ENCODE assay signal across 8 cellular contexts in the genomic region with DNA sequence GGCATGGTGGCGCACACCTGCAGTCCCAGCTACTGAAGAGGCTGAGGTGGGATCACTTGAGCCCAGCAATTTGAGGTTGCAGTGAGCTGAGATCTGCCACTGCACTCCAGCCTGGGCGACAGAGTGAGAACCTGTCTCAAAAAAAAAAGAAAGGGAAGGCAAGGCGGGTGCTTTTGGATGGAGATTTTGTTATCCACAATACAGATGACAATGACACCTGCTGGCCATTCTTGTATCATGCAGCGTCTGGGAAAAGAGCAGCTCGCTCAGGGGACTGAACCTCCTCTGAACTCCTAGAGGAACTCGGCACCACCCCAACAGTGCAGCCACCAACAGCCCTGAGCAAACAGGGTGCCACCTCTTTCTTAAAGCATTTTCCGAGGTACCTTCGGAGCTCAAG. TPM values are rescaled to one million over a fixed set of nuclear protein-coding genes. Genes with fewer than 3 reads are reported as not detected.
DNase-seq lines count a peak whose midpoint lies in the region; ATAC-seq and TF ChIP-seq lines count a peak whose summit lies in the region.

No MANE protein-coding gene starts in this region.

- no peaks in the 10 kb centered on the region for H3K27me3 Mint-ChIP-seq in CD4-positive, alpha-beta memory T cell

- H2AFZ ChIP-seq in SK-N-SH (ENCODE audit: low read depth): no peak overlapping the region

- no peak overlapping the region for H3K4me2 ChIP-seq in SK-N-SH

- POLR2A ChIA-PET in CD4-positive, alpha-beta memory T cell (lab: Charles Lee; ENCODE audit: partially characterized antibody): interaction anchor here (0.7 kb wide), 1 partner anchor 273 kb away, joined by 3 read pairs; no protein-coding TSS in a partner anchor
- POLR2A ChIA-PET in SK-N-SH (lab: Yijun Ruan, JAX): no interaction called here

- H3K9ac ChIP-seq in SK-N-SH: no peak overlapping the region

- H3K9me3 Mint-ChIP-seq in CD4-positive, alpha-beta memory T cell: no peaks in the 10 kb centered on the region

- no peak overlapping the region for H3K4me3 ChIP-seq in CD4-positive, alpha-beta memory T cell (ENCODE audit: low read length in 2 of 2)
- H3K4me3 ChIP-seq in SK-N-SH (ENCODE audit: low read depth in 2 of 2, low read length in 1 of 2) (no peak overlapping the region; a peak in 1 of 4 replicates), epithelial cell of proximal tubule (ENCODE audit: low read depth, low read length) (no peak overlapping the region), neutrophil (ENCODE audit: low read depth in 1 of 2, low read length in 1 of 2) (no peak overlapping the region)

- TF ChIP-seq RAD21 in SK-N-SH (IDR thresholded peaks at IDR 0.05; ENCODE audit: low read length): peak; percentile 69

- no peaks in the 10 kb centered on the region for H4K20me1 ChIP-seq in SK-N-SH (ENCODE audit: insufficient read depth)

- TF ChIP-seq EP300 in SK-N-SH (IDR thresholded peaks at IDR 0.05; ENCODE audit: borderline replicate concordance in 1 of 2, low read depth in 1 of 2, low read length in 1 of 2): no peak

- H3K4me1 ChIP-seq in CD4-positive, alpha-beta memory T cell (ENCODE audit: insufficient read depth, low read length): no peaks in the 10 kb centered on the region
- no peaks in the 10 kb centered on the region for H3K4me1 ChIP-seq in SK-N-SH (ENCODE audit: control insufficient read depth in 1 of 2, insufficient read depth in 2 of 2, low read depth in 1 of 2, low read length in 1 of 2)
- no peaks in the 10 kb centered on the region for H3K4me1 ChIP-seq in neutrophil (ENCODE audit: control insufficient read depth in 1 of 2, insufficient read depth in 1 of 2, low read depth in 1 of 2, low read length in 1 of 2)

- H3K27ac ChIP-seq in CD4-positive, alpha-beta memory T cell (ENCODE audit: low read depth, low read length): no peak overlapping the region
- H3K27ac ChIP-seq in SK-N-SH (ENCODE audit: low read depth in 2 of 2, low read length in 1 of 2) (no peak overlapping the region), neutrophil (no peak overlapping the region)

- peaks cover 44% of the 10 kb centered on the region for H3K36me3 ChIP-seq in CD4-positive, alpha-beta memory T cell (ENCODE audit: insufficient read depth, low read length)
- peaks cover 2 to 17% of the 10 kb centered on the region in 2 experiments for H3K36me3 ChIP-seq in SK-N-SH (replicated peaks in 1 of 2; ENCODE audit: control insufficient read depth in 1 of 2, insufficient read depth in 2 of 2, low read length in 1 of 2)
- peaks cover 69% of the 10 kb centered on the region for H3K36me3 ChIP-seq in neutrophil

- DNase-seq in CD4-positive, alpha-beta memory T cell: peak in 4 of 5 donors; percentile 22 to 42 (median 35)
- DNase-seq in HCEC 1CT: peak; percentile 46
- peak; percentile 62 for DNase-seq in SK-N-SH
- no peak for DNase-seq in epithelial cell of proximal tubule (ENCODE audit: low read depth)
- no peak for DNase-seq in NCI-H2029 treated with DMSO at 0.1 percent for 48 hours (lab: John Stamatoyannopoulos, UW)
- no peak for DNase-seq in activated gamma-delta T cell (lab: John Stamatoyannopoulos, UW)

- intact Hi-C loops in CD4-positive, alpha-beta memory T cell (cut with micrococcal nuclease): loop anchor here (2.0 kb wide), 1 partner anchor 274 kb away; no protein-coding TSS in a partner anchor

- H3K27me3 ChIP-seq in CD4-positive, alpha-beta memory T cell (ENCODE audit: insufficient read depth, low read length): no peaks in the 10 kb centered on the region
- no peaks in the 10 kb centered on the region for H3K27me3 ChIP-seq in SK-N-SH (ENCODE audit: insufficient read depth)
- no peaks in the 10 kb centered on the region for H3K27me3 ChIP-seq in neutrophil

- H3K9me2 ChIP-seq in SK-N-SH: no peaks in the 10 kb centered on the region

- H3K27ac Mint-ChIP-seq in CD4-positive, alpha-beta memory T cell: peak overlapping the region in 2 of 7 donors; percentile 29 to 46

- no peaks in the 10 kb centered on the region for H3K9me3 ChIP-seq in CD4-positive, alpha-beta memory T cell (ENCODE audit: control insufficient read depth in 1 of 2, low read length in 2 of 2)
- no peaks in the 10 kb centered on the region for H3K9me3 ChIP-seq in SK-N-SH
- no peaks in the 10 kb centered on the region for H3K9me3 ChIP-seq in neutrophil

- WGBS in SK-N-SH (ENCODE audit: low lambda C conversion rate): 76% methylated on average over 8 of the region's 8 CpGs

- peaks cover 45 to 62% of the 10 kb centered on the region in 2 donors for H3K36me3 Mint-ChIP-seq in CD4-positive, alpha-beta memory T cell

- no peak for ATAC-seq in HG03460 (IDR thresholded peaks at IDR 0.05; ENCODE audit: unreplicated experiment)

- no peaks in the 10 kb centered on the region for H3K4me1 Mint-ChIP-seq in CD4-positive, alpha-beta memory T cell

- CTCF ChIA-PET in CD4-positive, alpha-beta memory T cell (lab: Charles Lee; ENCODE audit: partially characterized antibody): interaction anchor here (0.6 to 2.2 kb wide), 9 partner anchors 11 to 535 kb away, joined by 3 to 45 read pairs (median 3); no protein-coding TSS in a partner anchor
- CTCF ChIA-PET in SK-N-SH (lab: Yijun Ruan, JAX): interaction anchor here (0.6 to 2.2 kb wide), 30 partner anchors 9 to 365 kb away, joined by 3 to 28 read pairs (median 4); partner anchors contain the start of genes MRPL34 and SIN3B

- H3K4me3 Mint-ChIP-seq in CD4-positive, alpha-beta memory T cell: no peak overlapping the region

- no peaks in the 10 kb centered on the region for H3K79me2 ChIP-seq in SK-N-SH (ENCODE audit: insufficient read depth)

- TF ChIP-seq CTCF in SK-N-SH (IDR thresholded peaks at IDR 0.05) (peak; percentile 66), epithelial cell of proximal tubule (conservative IDR thresholded peaks at IDR 0.05; ENCODE audit: low read depth, low read length) (peak; percentile 72), neutrophil (IDR thresholded peaks at IDR 0.05) (peak; percentile 39)

- H3F3A ChIP-seq in SK-N-SH (replicated peaks; ENCODE audit: insufficient read depth): no peaks in the 10 kb centered on the region

TF ChIP-seq in SK-N-SH, 30 proteins besides CTCF, POLR2A, EP300 and RAD21:
- TF ChIP-seq ELF1 (IDR thresholded peaks at IDR 0.05): no peak
- no peak for TF ChIP-seq MXI1 (IDR thresholded peaks at IDR 0.05; ENCODE audit: low read depth, low read length)
- no peak for TF ChIP-seq RCOR1 (IDR thresholded peaks at IDR 0.05; ENCODE audit: low read length)
- TF ChIP-seq SMC3 (IDR thresholded peaks at IDR 0.05; ENCODE audit: low read depth, low read length): peak; percentile 64
- TF ChIP-seq, protein P1, sequence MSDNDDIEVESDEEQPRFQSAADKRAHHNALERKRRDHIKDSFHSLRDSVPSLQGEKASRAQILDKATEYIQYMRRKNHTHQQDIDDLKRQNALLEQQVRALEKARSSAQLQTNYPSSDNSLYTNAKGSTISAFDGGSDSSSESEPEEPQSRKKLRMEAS (IDR thresholded peaks at IDR 0.05; ENCODE audit: low read depth): no peak
- no peak for TF ChIP-seq TEAD4 (IDR thresholded peaks at IDR 0.05; ENCODE audit: borderline replicate concordance, insufficient read depth)

RNA-seq across cellular contexts. Expression of gene HAUS8, which starts 22.8 kb away (rescaled TPM):
- total RNA-seq in CD4-positive, alpha-beta memory T cell: 10 to 100 TPM; 20.0 to 20.9 TPM
- polyA plus RNA-seq in CD4-positive, alpha-beta memory T cell: 10 to 100 TPM in 1 of 2 donors, 1 to 10 TPM in 1; 5.7 to 11.2 TPM
- polyA plus RNA-seq in SK-N-SH (2012; rRNA removed): 7.4 and 9.6 TPM in 2 replicates
- polyA plus RNA-seq in SK-N-SH (2012; cell fraction: cytosol; rRNA removed): 7.0 and 8.5 TPM in 2 replicates
- 12.9 and 16.9 TPM in 2 replicates for polyA plus RNA-seq in SK-N-SH (2012; cell fraction: nucleus; rRNA removed)
- 20.5 and 25.5 TPM in 2 replicates for total RNA-seq in epithelial cell of proximal tubule

RNA-seq across cellular contexts. Expression of gene MYO9B, which starts 23.1 kb away (rescaled TPM):
- total RNA-seq in CD4-positive, alpha-beta memory T cell: 100 to 1,000 TPM; 176 to 181 TPM
- 10 to 100 TPM in 1 of 2 donors, 1 to 10 TPM in 1; 1.3 to 25.8 TPM for polyA plus RNA-seq in CD4-positive, alpha-beta memory T cell
- polyA plus RNA-seq in SK-N-SH (2012; rRNA removed): 28.4 and 37.6 TPM in 2 replicates
- polyA plus RNA-seq in SK-N-SH (2012; cell fraction: cytosol; rRNA removed): 15.1 and 22.1 TPM in 2 replicates
- polyA plus RNA-seq in SK-N-SH (2012; cell fraction: nucleus; rRNA removed): 120 and 128 TPM in 2 replicates
- 53.9 and 55.9 TPM in 2 replicates for total RNA-seq in epithelial cell of proximal tubule

RNA-seq across cellular contexts. Expression of gene CPAMD8, which starts 25.8 kb away (rescaled TPM):
- total RNA-seq in CD4-positive, alpha-beta memory T cell: 1 to 10 TPM; 2.0 to 3.0 TPM
- under 1 TPM; 0.88 to 0.96 TPM for polyA plus RNA-seq in CD4-positive, alpha-beta memory T cell
- polyA plus RNA-seq in SK-N-SH (2012; rRNA removed): 1.0 and 1.2 TPM in 2 replicates
- 0.45 and 0.62 TPM in 2 replicates for polyA plus RNA-seq in SK-N-SH (2012; cell fraction: cytosol; rRNA removed)
- polyA plus RNA-seq in SK-N-SH (2012; cell fraction: nucleus; rRNA removed): 2.9 and 3.4 TPM in 2 replicates
- total RNA-seq in epithelial cell of proximal tubule: 0.22 and 8.2 TPM in 2 replicates

Comparison
In these comparisons a context has a peak if more than half of its experiments do, and no peak if none do; other contexts are left out.
1. DNase-seq: peak in CD4-positive, alpha-beta memory T cell (4 of 5), HCEC 1CT (single experiment) and SK-N-SH (single experiment); none in epithelial cell of proximal tubule (single experiment), NCI-H2029 treated with DMSO at 0.1 percent for 48 hours (single experiment) and activated gamma-delta T cell (single experiment).
2. Peak in every context shown above with its lines, with median percentiles within 50 percentile points of each other: CTCF ChIP-seq.